Comparison of ENCODE assay signal across 12 cellular contexts in genomic region chr2:207254526-207255464, GRCh38.
DNase-seq lines count a peak whose midpoint lies in the region; ATAC-seq, FAIRE-seq and TF ChIP-seq lines count a peak whose summit lies in the region.
"Had no signal": no experiment of that assay in that cellular context is flagged by ENCODE, and none has a peak within 500 bp of the region (broad histone marks: within the 10 kb centered on the region; RNA-seq: fewer than 3 reads in every experiment).

No MANE protein-coding gene starts in this region.

- no peak for DNase-seq in activated naive CD8-positive, alpha-beta T cell treated with anti-CD3 and anti-CD28 coated beads, Interleukin-2, amount 50 U/mL, for 24 hours
- no peak for DNase-seq in activated naive CD8-positive, alpha-beta T cell treated with anti-CD3 and anti-CD28 coated beads for 36 hours
- DNase-seq in SKM-1 (lab: John Stamatoyannopoulos, UW; ENCODE audit: unreplicated experiment) (peak; percentile 40), fibroblast of the aortic adventitia (ENCODE audit: low read depth) (peak; percentile 48), urothelium cell line (ENCODE audit: low spot score) (peak; percentile 28), iPS-NIHi7 (ENCODE audit: extremely low spot score) (no peak), prostate gland (ENCODE audit: low spot score) (no peak), progenitor cell of endocrine pancreas (ENCODE audit: low spot score, unreplicated experiment) (no peak)
- DNase-seq: activated T-cell treated with anti-CD3 and anti-CD28 coated beads for 4 hours, mucosa of descending colon, SHP77 had no signal

- no peak overlapping the region for H3K27ac ChIP-seq in prostate gland

- TF ChIP-seq POLR2A in prostate gland (IDR thresholded peaks at IDR 0.05), result no peak

- no peaks in the 10 kb centered on the region for H3K36me3 Mint-ChIP-seq in activated naive CD8-positive, alpha-beta T cell treated with anti-CD3 and anti-CD28 coated beads, Interleukin-2, amount 50 U/mL, for 24 hours (ENCODE audit: low read depth)
- no peaks in the 10 kb centered on the region for H3K36me3 Mint-ChIP-seq in activated naive CD8-positive, alpha-beta T cell treated with anti-CD3 and anti-CD28 coated beads for 36 hours
- no peaks in the 10 kb centered on the region for H3K36me3 Mint-ChIP-seq in progenitor cell of endocrine pancreas (ENCODE audit: insufficient read depth)

- H3K9me3 ChIP-seq in prostate gland, result no peaks in the 10 kb centered on the region
- H3K9me3 ChIP-seq: mucosa of descending colon had no signal

- H3K4me3 Mint-ChIP-seq in activated naive CD8-positive, alpha-beta T cell treated with anti-CD3 and anti-CD28 coated beads, Interleukin-2, amount 50 U/mL, for 24 hours, result no peak overlapping the region
- H3K4me3 Mint-ChIP-seq in activated naive CD8-positive, alpha-beta T cell treated with anti-CD3 and anti-CD28 coated beads for 36 hours, result no peak overlapping the region
- H3K4me3 Mint-ChIP-seq in progenitor cell of endocrine pancreas (ENCODE audit: low read depth), result no peak overlapping the region

- peaks cover 32% of the 10 kb centered on the region for H3K4me1 Mint-ChIP-seq in activated naive CD8-positive, alpha-beta T cell treated with anti-CD3 and anti-CD28 coated beads, Interleukin-2, amount 50 U/mL, for 24 hours
- H3K4me1 Mint-ChIP-seq in activated naive CD8-positive, alpha-beta T cell treated with anti-CD3 and anti-CD28 coated beads for 36 hours, result peaks cover 4% of the 10 kb centered on the region
- peaks cover 20% of the 10 kb centered on the region for H3K4me1 Mint-ChIP-seq in progenitor cell of endocrine pancreas (ENCODE audit: low read depth)

- peak overlapping the region; percentile 1 for H3K27ac Mint-ChIP-seq in activated naive CD8-positive, alpha-beta T cell treated with anti-CD3 and anti-CD28 coated beads, Interleukin-2, amount 50 U/mL, for 24 hours
- H3K27ac Mint-ChIP-seq in activated naive CD8-positive, alpha-beta T cell treated with anti-CD3 and anti-CD28 coated beads for 36 hours, result no peak overlapping the region
- H3K27ac Mint-ChIP-seq in progenitor cell of endocrine pancreas, result no peak overlapping the region

- no peak for FAIRE-seq in urothelium cell line (lab: Jason Lieb, UNC)
- FAIRE-seq: endometrium had no signal

- H3K9me3 Mint-ChIP-seq in activated naive CD8-positive, alpha-beta T cell treated with anti-CD3 and anti-CD28 coated beads, Interleukin-2, amount 50 U/mL, for 24 hours, result no peaks in the 10 kb centered on the region
- no peaks in the 10 kb centered on the region for H3K9me3 Mint-ChIP-seq in activated naive CD8-positive, alpha-beta T cell treated with anti-CD3 and anti-CD28 coated beads for 36 hours
- no peaks in the 10 kb centered on the region for H3K9me3 Mint-ChIP-seq in progenitor cell of endocrine pancreas (ENCODE audit: low read depth)

- peaks cover 15% of the 10 kb centered on the region for H3K4me1 ChIP-seq in prostate gland (replicated peaks)

- TF ChIP-seq CTCF in fibroblast of the aortic adventitia (IDR thresholded peaks at IDR 0.05; ENCODE audit: insufficient read depth, low read length) (no peak), prostate gland (IDR thresholded peaks at IDR 0.05) (no peak), progenitor cell of endocrine pancreas (IDR thresholded peaks at IDR 0.05; ENCODE audit: unreplicated experiment) (no peak)

- WGBS in prostate gland, result 74% methylated on average over 9 of the region's 9 CpGs

- H3K4me3 ChIP-seq in fibroblast of the aortic adventitia (ENCODE audit: low read depth, low read length) (no peak overlapping the region), prostate gland (no peak overlapping the region)
- H3K4me3 ChIP-seq: mucosa of descending colon had no signal

- intact Hi-C loops in prostate gland (cut with DNase I), result no loop called here

- no peak for ATAC-seq in activated naive CD8-positive, alpha-beta T cell treated with anti-CD3 and anti-CD28 coated beads, Interleukin-2, amount 50 U/mL, for 24 hours
- ATAC-seq: mucosa of descending colon had no signal

- no peaks in the 10 kb centered on the region for H3K27me3 ChIP-seq in prostate gland (replicated peaks; ENCODE audit: insufficient read depth)

- no peaks in the 10 kb centered on the region for H3K36me3 ChIP-seq in prostate gland

- no peaks in the 10 kb centered on the region for H3K27me3 Mint-ChIP-seq in activated naive CD8-positive, alpha-beta T cell treated with anti-CD3 and anti-CD28 coated beads, Interleukin-2, amount 50 U/mL, for 24 hours
- peaks cover 4% of the 10 kb centered on the region for H3K27me3 Mint-ChIP-seq in activated naive CD8-positive, alpha-beta T cell treated with anti-CD3 and anti-CD28 coated beads for 36 hours
- H3K27me3 Mint-ChIP-seq in progenitor cell of endocrine pancreas, result peaks cover 58% of the 10 kb centered on the region

Comparison
In these comparisons a context has a peak if more than half of its experiments do, and no peak if none do; other contexts are left out.
1. DNase-seq: peak in SKM-1 (single experiment), fibroblast of the aortic adventitia (single experiment) and urothelium cell line (single experiment); none in activated naive CD8-positive, alpha-beta T cell treated with anti-CD3 and anti-CD28 coated beads, Interleukin-2, amount 50 U/mL, for 24 hours (single experiment), activated naive CD8-positive, alpha-beta T cell treated with anti-CD3 and anti-CD28 coated beads for 36 hours (single experiment), iPS-NIHi7 (single experiment), prostate gland (single experiment) and progenitor cell of endocrine pancreas (single experiment).